8 cellular contexts compared by ENCODE assay signal in the genomic region with DNA sequence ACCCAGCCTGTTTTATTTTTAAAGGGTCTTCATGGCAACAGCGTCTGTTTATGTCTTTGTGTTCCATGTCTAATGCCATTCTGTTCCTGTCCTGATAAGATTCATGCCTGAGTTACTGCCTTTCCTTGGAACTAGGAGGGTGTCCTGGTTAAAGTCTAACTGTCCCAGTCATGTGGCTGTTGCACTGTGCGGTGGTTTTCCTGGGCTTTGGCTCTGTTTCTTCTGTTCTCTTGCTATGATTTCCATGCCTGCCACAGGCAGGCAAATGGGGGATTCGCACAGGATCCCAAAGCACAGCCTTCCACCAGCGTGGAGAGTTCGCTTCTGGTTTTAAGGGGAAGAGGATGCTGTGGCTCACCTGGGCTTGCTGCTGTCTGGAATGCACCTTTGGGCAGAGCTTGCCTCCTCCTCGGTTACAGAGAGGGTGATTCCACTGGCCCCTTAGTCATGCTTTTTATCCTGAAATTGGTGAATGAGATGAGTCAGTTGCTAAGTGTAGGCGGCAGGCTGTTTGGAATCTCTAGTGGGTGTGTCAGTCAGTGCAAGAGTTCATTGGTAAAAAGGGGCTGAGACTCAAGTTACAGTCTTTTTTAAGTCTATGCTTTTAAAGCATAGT.
DNase-seq lines count a peak whose midpoint lies in the region; ATAC-seq and TF ChIP-seq lines count a peak whose summit lies in the region.

No MANE protein-coding gene starts in this region.

- H3K36me3 Mint-ChIP-seq in Caco-2 (ENCODE audit: insufficient read depth, unreplicated experiment) (no peaks in the 10 kb centered on the region), type B pancreatic cell (peaks cover 7% of the 10 kb centered on the region)
- peaks cover 6% of the 10 kb centered on the region for H3K36me3 Mint-ChIP-seq in central memory CD8-positive, alpha-beta T cell (ENCODE audit: insufficient read depth)
- peaks cover 8% of the 10 kb centered on the region for H3K36me3 Mint-ChIP-seq in CD4-positive, alpha-beta T cell (ENCODE audit: low read depth)

- CTCF ChIA-PET in Caco-2 (lab: Charles Lee) = interaction anchor here (0.8 to 4.4 kb wide), 3 partner anchors 12 to 62 kb away, joined by 3 to 13 read pairs (median 10); no protein-coding TSS in a partner anchor
- CTCF ChIA-PET in CD4-positive, alpha-beta T cell (lab: Charles Lee) = interaction anchor here (0.9 kb wide), 1 partner anchor 12 kb away, joined by 3 read pairs; no protein-coding TSS in a partner anchor

- no peaks in the 10 kb centered on the region for H3K27me3 Mint-ChIP-seq in Caco-2 (ENCODE audit: insufficient read depth, unreplicated experiment)
- no peaks in the 10 kb centered on the region for H3K27me3 Mint-ChIP-seq in central memory CD8-positive, alpha-beta T cell
- no peaks in the 10 kb centered on the region for H3K27me3 Mint-ChIP-seq in type B pancreatic cell
- H3K27me3 Mint-ChIP-seq in CD4-positive, alpha-beta T cell = no peaks in the 10 kb centered on the region

- H3K36me3 ChIP-seq in Caco-2 (ENCODE audit: control insufficient read depth, insufficient read depth, low read length) = no peaks in the 10 kb centered on the region; the same call in 1 of the 2 replicates

- DNase-seq in Caco-2 = peak; percentile 69
- peak; percentile 89 for DNase-seq in LoVo (ENCODE audit: low spot score)
- DNase-seq in central memory CD8-positive, alpha-beta T cell (ENCODE audit: low spot score in 2 of 2) = no peak
- peak; percentile 82 for DNase-seq in left kidney (ENCODE audit: low read depth, low spot score)
- no peak for DNase-seq in type B pancreatic cell (ENCODE audit: extremely low spot score, unreplicated experiment)
- DNase-seq in CD4-positive, alpha-beta T cell = no peak

- H3K4me3 ChIP-seq in Caco-2 (ENCODE audit: low read depth, low read length) = no peak overlapping the region

- TSS peak; percentile 95 for BruUV-seq in Caco-2 (replicated peaks; lab: Mats Ljungman, UMichigan)

- H3K4me1 ChIP-seq in Caco-2 = peaks cover 30% of the 10 kb centered on the region

- H3K4me3 Mint-ChIP-seq in Caco-2 (ENCODE audit: unreplicated experiment) (peak overlapping the region; percentile 67), type B pancreatic cell (peak overlapping the region; percentile 79)
- no peak overlapping the region for H3K4me3 Mint-ChIP-seq in central memory CD8-positive, alpha-beta T cell
- H3K4me3 Mint-ChIP-seq in CD4-positive, alpha-beta T cell = no peak overlapping the region

- POLR2A ChIA-PET in Caco-2 (lab: Charles Lee) = no interaction called here
- POLR2A ChIA-PET in CD4-positive, alpha-beta T cell (lab: Charles Lee) = no interaction called here

- peak overlapping the region; percentile 96 for H3K27ac Mint-ChIP-seq in Caco-2 (ENCODE audit: unreplicated experiment)
- H3K27ac Mint-ChIP-seq in central memory CD8-positive, alpha-beta T cell (ENCODE audit: low read depth) = peak overlapping the region; percentile 55
- H3K27ac Mint-ChIP-seq in type B pancreatic cell = peak overlapping the region; percentile 96
- H3K27ac Mint-ChIP-seq in CD4-positive, alpha-beta T cell = no peak overlapping the region

- intact Hi-C loops in Caco-2 (cut with micrococcal nuclease; ENCODE audit: unreplicated experiment) = loop anchor here (1.0 kb wide), 2 partner anchors 19 to 49 kb away; no protein-coding TSS in a partner anchor
- intact Hi-C loops in CD4-positive, alpha-beta T cell (cut with DNase I, micrococcal nuclease) = no loop called here

- H3K9me3 ChIP-seq in Caco-2 = no peaks in the 10 kb centered on the region
- H3K9me3 ChIP-seq in CD4-positive, alpha-beta T cell (ENCODE audit: control insufficient read depth, low read length) = no peaks in the 10 kb centered on the region

- TF ChIP-seq CTCF in Caco-2 (IDR thresholded peaks at IDR 0.05; ENCODE audit: insufficient read depth in 1 of 2, low read depth in 1 of 2, low read length in 1 of 2, severe bottlenecking in 1 of 2, unreplicated experiment in 1 of 2) = no peak
- no peak for TF ChIP-seq CTCF in type B pancreatic cell (conservative IDR thresholded peaks at IDR 0.05)
- no peak for TF ChIP-seq CTCF in CD4-positive, alpha-beta T cell (IDR thresholded peaks at IDR 0.05)

- no peak overlapping the region for H3K27ac ChIP-seq in CD4-positive, alpha-beta T cell (ENCODE audit: low read depth, low read length)

- ATAC-seq in central memory CD8-positive, alpha-beta T cell (replicated peaks; ENCODE audit: extremely low read depth, poor library complexity, severe bottlenecking) = no peak
- ATAC-seq in HG02610 (IDR thresholded peaks at IDR 0.05; ENCODE audit: unreplicated experiment) (no peak), HG03135 (IDR thresholded peaks at IDR 0.05; ENCODE audit: unreplicated experiment) (no peak)
- no peak for ATAC-seq in CD4-positive, alpha-beta T cell (ENCODE audit: poor library complexity)

- no peaks in the 10 kb centered on the region for H3K27me3 ChIP-seq in Caco-2 (replicated peaks; ENCODE audit: control insufficient read depth, insufficient read depth, low read length)
- H3K27me3 ChIP-seq in CD4-positive, alpha-beta T cell (ENCODE audit: control insufficient read depth, insufficient read depth, low read length) = no peaks in the 10 kb centered on the region

- H3K9me3 Mint-ChIP-seq in Caco-2 (ENCODE audit: unreplicated experiment) (no peaks in the 10 kb centered on the region), type B pancreatic cell (no peaks in the 10 kb centered on the region)
- H3K9me3 Mint-ChIP-seq in central memory CD8-positive, alpha-beta T cell = no peaks in the 10 kb centered on the region
- H3K9me3 Mint-ChIP-seq in CD4-positive, alpha-beta T cell = no peaks in the 10 kb centered on the region

- H3K4me1 Mint-ChIP-seq in Caco-2 (ENCODE audit: low read depth, unreplicated experiment) (peaks cover 17% of the 10 kb centered on the region), type B pancreatic cell (ENCODE audit: unreplicated experiment) (peaks cover 33% of the 10 kb centered on the region)
- no peaks in the 10 kb centered on the region for H3K4me1 Mint-ChIP-seq in central memory CD8-positive, alpha-beta T cell
- H3K4me1 Mint-ChIP-seq in CD4-positive, alpha-beta T cell (ENCODE audit: low read depth) = no peaks in the 10 kb centered on the region

Comparison
In these comparisons a context has a peak if more than half of its experiments do, and no peak if none do; other contexts are left out.
1. DNase-seq: peak in Caco-2 (2 of 2), LoVo (single experiment) and left kidney (single experiment); none in central memory CD8-positive, alpha-beta T cell (0 of 2), type B pancreatic cell (single experiment) and CD4-positive, alpha-beta T cell (0 of 10).
2. H3K4me3 Mint-ChIP-seq: peak in Caco-2 (single experiment) and type B pancreatic cell (single experiment); none in central memory CD8-positive, alpha-beta T cell (single experiment) and CD4-positive, alpha-beta T cell (single experiment).